In genomic region chr9:130284249-130284625, GRCh38 we compare ENCODE assay signal across 28 cellular contexts. TPM values are rescaled to one million over a fixed set of nuclear protein-coding genes. Genes with fewer than 3 reads are reported as not detected.
"Had no signal": no experiment of that assay in that cellular context is flagged by ENCODE, and none has a peak within 500 bp of the region (broad histone marks: within the 10 kb centered on the region; RNA-seq: fewer than 3 reads in every experiment).

No MANE protein-coding gene starts in this region.

- H3K36me3 Mint-ChIP-seq: activated CD4-positive, alpha-beta memory T cell treated with anti-CD3 and anti-CD28 coated beads for 36 hours; activated naive CD8-positive, alpha-beta T cell had no signal

- H3K4me3 ChIP-seq: adrenal gland, Peyer's patch, SJCRH30 had no signal

- H3K27ac Mint-ChIP-seq: activated CD4-positive, alpha-beta memory T cell treated with anti-CD3 and anti-CD28 coated beads for 36 hours; activated CD4-positive, alpha-beta T cell treated with anti-CD3 and anti-CD28 coated beads, Interleukin-2, amount 10 ng/mL, durations not matched to agents 7 days and 5 days; activated naive CD8-positive, alpha-beta T cell had no signal

- DNase-seq: activated CD4-positive, alpha-beta memory T cell treated with anti-CD3 and anti-CD28 coated beads for 36 hours; activated CD4-positive, alpha-beta T cell treated with anti-CD3 and anti-CD28 coated beads, Interleukin-2, amount 10 ng/mL, durations not matched to agents 7 days and 5 days; activated CD4-positive, CD25-positive, alpha-beta regulatory T cell; activated CD8-positive, alpha-beta memory T cell treated with anti-CD3 and anti-CD28 coated beads for 24 hours; activated effector memory CD4-positive, alpha-beta T cell treated with anti-CD3 and anti-CD28 coated beads, Interleukin-2, amount 50 U/mL, for 16 hours; activated naive CD4-positive, alpha-beta T cell treated with Interleukin-2 at 50 U/mL for 16 hours; activated T-cell treated with anti-CD3 and anti-CD28 coated beads, Interleukin-2, amount 50 U/mL, for 4 hours; adrenal gland; anterior cingulate cortex; MV-4-11; NCI-H1417 treated with DMSO at 0.1 percent for 48 hours; NCI-H1694; NCI-H2107; NCI-H2171 treated with DMSO at 0.1 percent for 48 hours; NCI-H226; NCI-H510A; NK-92 treated with Interleukin-12 subunit alpha and Interleukin-12 subunit beta, amount 100 ng/mL, for 24 hours; Peyer's patch; Right ventricle myocardium superior; SJCRH30; SK-N-SH; T-helper 1 cell had no signal

- H3K4me1 Mint-ChIP-seq: activated CD4-positive, alpha-beta T cell treated with anti-CD3 and anti-CD28 coated beads, Interleukin-2, amount 10 ng/mL, durations not matched to agents 7 days and 5 days had no signal

- H3K9me3 Mint-ChIP-seq: activated CD4-positive, alpha-beta memory T cell treated with anti-CD3 and anti-CD28 coated beads for 36 hours; activated CD4-positive, alpha-beta T cell treated with anti-CD3 and anti-CD28 coated beads, Interleukin-2, amount 10 ng/mL, durations not matched to agents 7 days and 5 days; activated T-cell treated with anti-CD3 and anti-CD28 coated beads, Interleukin-2, amount 50 U/mL, for 4 hours had no signal

- H3K9ac ChIP-seq: KMS-11, SK-N-SH had no signal

- H3K9me3 ChIP-seq: adrenal gland, Peyer's patch, SJCRH30, SK-N-SH had no signal

- H3K36me3 ChIP-seq: adrenal gland, Peyer's patch, SJCRH30 had no signal

- H3K27me3 ChIP-seq: Peyer's patch, SJCRH30 had no signal

- ATAC-seq: activated T-cell treated with anti-CD3 and anti-CD28 coated beads, Interleukin-2, amount 50 U/mL, for 4 hours had no signal

- H3K4me2 ChIP-seq: KMS-11, SK-N-SH had no signal

- H3K27me3 Mint-ChIP-seq: activated CD4-positive, alpha-beta T cell treated with anti-CD3 and anti-CD28 coated beads, Interleukin-2, amount 10 ng/mL, durations not matched to agents 7 days and 5 days had no signal

- H3K4me3 Mint-ChIP-seq: activated CD4-positive, alpha-beta memory T cell treated with anti-CD3 and anti-CD28 coated beads for 36 hours; activated CD4-positive, alpha-beta T cell treated with anti-CD3 and anti-CD28 coated beads, Interleukin-2, amount 10 ng/mL, durations not matched to agents 7 days and 5 days; activated naive CD8-positive, alpha-beta T cell; activated T-cell treated with anti-CD3 and anti-CD28 coated beads, Interleukin-2, amount 50 U/mL, for 4 hours had no signal

- H3K27ac ChIP-seq: adrenal gland, KMS-11, RWPE1, SJCRH30, VCaP had no signal

RNA-seq across cellular contexts. Expression of gene HMCN2, which starts 18.7 kb away (rescaled TPM):
- total RNA-seq: activated CD4-positive, alpha-beta memory T cell treated with anti-CD3 and anti-CD28 coated beads for 36 hours; activated CD4-positive, alpha-beta T cell treated with anti-CD3 and anti-CD28 coated beads, Interleukin-2, amount 10 ng/mL, durations not matched to agents 7 days and 5 days; MCF 10A; T-helper 2 cell treated with Interferon-gamma antibody and Interleukin-4, amounts not matched to agents 100 ng/mL and 5 ng/mL, for 36 hours had no signal
